11 cellular contexts compared by ENCODE assay signal in the genomic region with DNA sequence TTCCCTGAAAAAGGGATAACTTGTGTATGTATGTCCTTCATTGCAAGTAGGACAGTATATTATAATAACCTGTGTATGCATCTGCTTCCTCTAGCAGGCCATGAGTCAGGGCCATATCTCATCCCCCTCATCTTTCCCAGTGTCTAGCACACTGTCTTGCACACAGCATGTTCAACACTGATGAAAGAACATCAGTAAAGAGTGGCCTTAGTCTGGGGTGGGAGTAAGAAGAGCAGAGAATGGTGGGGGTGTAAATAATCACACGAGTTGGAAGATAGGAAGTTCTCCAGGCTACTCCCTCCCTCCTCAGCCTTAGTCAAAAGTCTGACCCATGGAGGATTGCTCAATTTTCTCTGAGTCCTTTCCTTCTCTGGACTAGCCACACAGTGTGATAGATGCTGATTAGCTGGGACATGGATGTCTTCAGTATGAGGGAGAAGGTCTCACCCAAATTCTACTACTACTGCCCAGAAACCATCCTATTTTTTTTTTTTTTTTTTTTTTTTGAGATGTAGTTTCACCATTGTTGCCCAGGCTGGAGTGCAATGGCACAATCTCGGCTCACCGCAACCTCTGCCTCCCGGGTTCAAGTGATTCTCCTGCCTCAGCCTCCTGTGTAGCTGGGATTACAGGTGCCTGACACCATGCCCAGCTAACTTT. TPM values are rescaled to one million over a fixed set of nuclear protein-coding genes. Genes with fewer than 3 reads are reported as not detected.
DNase-seq lines count a peak whose midpoint lies in the region; ATAC-seq and TF ChIP-seq lines count a peak whose summit lies in the region.
"Had no signal": no experiment of that assay in that cellular context is flagged by ENCODE, and none has a peak within 500 bp of the region (broad histone marks: within the 10 kb centered on the region; RNA-seq: fewer than 3 reads in every experiment).

No MANE protein-coding gene starts in this region.

- intact Hi-C loops in PC-3 (cut with micrococcal nuclease) (no loop called here), psoas muscle (cut with DNase I) (no loop called here)

- H3K4me3 ChIP-seq in PC-3 (ENCODE audit: low read length) (no peak overlapping the region), psoas muscle (no peak overlapping the region), HAP-1 (no peak overlapping the region)
- H3K4me3 ChIP-seq: cardiac muscle cell had no signal

- no TSS peak for BruUV-seq in PC-3 (replicated peaks; lab: Mats Ljungman, UMichigan)

- no peak for TF ChIP-seq CTCF in PC-3 (conservative IDR thresholded peaks at IDR 0.05; ENCODE audit: low read depth, low read length)
- no peak for TF ChIP-seq CTCF in psoas muscle (IDR thresholded peaks at IDR 0.05)

- no peaks in the 10 kb centered on the region for H3K9me3 ChIP-seq in PC-3 (ENCODE audit: low read length)
- no peaks in the 10 kb centered on the region for H3K9me3 ChIP-seq in psoas muscle
- H3K9me3 ChIP-seq in HAP-1, result no peaks in the 10 kb centered on the region

- no peak overlapping the region for H3K4me2 ChIP-seq in PC-3 (ENCODE audit: low read length)

- CTCF ChIA-PET in PC-3 (lab: Charles Lee), result no interaction called here

- no peaks in the 10 kb centered on the region for H3K79me2 ChIP-seq in PC-3 (ENCODE audit: low read length)

- H3F3A ChIP-seq in PC-3 (ENCODE audit: low read length, unreplicated experiment), result no peaks in the 10 kb centered on the region

- POLR2A ChIA-PET in PC-3 (lab: Charles Lee; ENCODE audit: unreplicated experiment), result no interaction called here

- H3K27ac ChIP-seq in PC-3 (ENCODE audit: low read length) (peak overlapping the region; percentile 15; the same call in 1 of the 2 replicates), psoas muscle (no peak overlapping the region)
- H3K27ac ChIP-seq: cardiac muscle cell, VCaP had no signal

- no peaks in the 10 kb centered on the region for H4K20me1 ChIP-seq in PC-3 (ENCODE audit: low read length)

- no peaks in the 10 kb centered on the region for H3K9me2 ChIP-seq in PC-3 (replicated peaks; ENCODE audit: low read length)

- H3K36me3 ChIP-seq in PC-3 (ENCODE audit: low read depth, low read length) (no peaks in the 10 kb centered on the region), psoas muscle (ENCODE audit: insufficient read depth in 1 of 2, low read depth in 1 of 2) (no peaks in the 10 kb centered on the region), HAP-1 (replicated peaks) (no peaks in the 10 kb centered on the region)
- H3K36me3 ChIP-seq: cardiac muscle cell had no signal

- H3K27me3 ChIP-seq in PC-3 (ENCODE audit: low read length) (no peaks in the 10 kb centered on the region), psoas muscle (ENCODE audit: insufficient read depth in 3 of 3, low read length in 2 of 3) (no peaks in the 10 kb centered on the region), HAP-1 (ENCODE audit: low read depth) (no peaks in the 10 kb centered on the region)
- H3K27me3 ChIP-seq: cardiac muscle cell had no signal

- 74 to 82% (median 74%) methylated on average over 4 of the region's 4 CpGs for WGBS in psoas muscle, 3 donors

- H2AFZ ChIP-seq in PC-3 (ENCODE audit: low read length), result no peak overlapping the region

- H3K4me1 ChIP-seq in PC-3 (ENCODE audit: insufficient read depth, low read length) (peaks cover 16% of the 10 kb centered on the region), psoas muscle (peaks cover 7% of the 10 kb centered on the region), HAP-1 (peaks cover 3% of the 10 kb centered on the region)

- ATAC-seq in PC-3 (0 out of 2 replicates have a peak, but pooled peaks have one; percentile 33), esophagus mucosa (peak; percentile 64), psoas muscle (peak in 3 of 4 donors; percentile 39 to 50 (median 40)), GM18861 (IDR thresholded peaks at IDR 0.05; ENCODE audit: unreplicated experiment) (no peak)

- peak; percentile 36 for DNase-seq in EH (ENCODE audit: low read depth)
- DNase-seq in PC-3, result peak; percentile 22
- no peak for DNase-seq in psoas muscle
- DNase-seq in HAP-1 (ENCODE audit: low spot score in 2 of 2), result no peak
- no peak for DNase-seq in stimulated activated CD4-positive, alpha-beta T cell treated with anti-CD3 and anti-CD28 coated beads, Interleukin-15, amount 100 ng/mL, for 24 hours
- DNase-seq in NCI-H510A (lab: John Stamatoyannopoulos, UW), result no peak
- DNase-seq: NCI-H526 had no signal

- in situ Hi-C loops in HAP-1 (cut with MboI; ENCODE audit: low sequenced_read_pairs), result no loop called here

- no peak overlapping the region for H3K9ac ChIP-seq in PC-3 (ENCODE audit: low read length)

RNA-seq across cellular contexts. Expression of a gene that starts 14.6 kb away (rescaled TPM):
- 49.7 and 57.6 TPM in 2 replicates for total RNA-seq in PC-3 (2014; rRNA removed)
- 71.0 TPM for total RNA-seq in esophagus mucosa
- 10 to 100 TPM; 39.0 to 48.0 (median 45.4) TPM for total RNA-seq in psoas muscle
- polyA plus RNA-seq in psoas muscle, result 10 to 100 TPM; 10.2 to 16.2 (median 15.1) TPM

RNA-seq across cellular contexts. Expression of a gene that starts 29.2 kb away (rescaled TPM):
- total RNA-seq in PC-3 (2014; rRNA removed) (not detected in 2 replicates), esophagus mucosa (not detected), psoas muscle (not detected)
- not detected for polyA plus RNA-seq in psoas muscle

RNA-seq across cellular contexts. Expression of a gene that starts 44.0 kb away (rescaled TPM):
- total RNA-seq in PC-3 (2014; rRNA removed) (53.5 and 55.8 TPM in 2 replicates), esophagus mucosa (28.5 TPM), psoas muscle (10 to 100 TPM; 29.0 to 35.7 (median 31.5) TPM)
- 10 to 100 TPM; 22.9 to 36.8 (median 34.0) TPM for polyA plus RNA-seq in psoas muscle

RNA-seq across cellular contexts. Expression of a gene that starts 58.3 kb away (rescaled TPM):
- total RNA-seq in PC-3 (2014; rRNA removed) (0.29 TPM in 1 of 2 replicates, not detected in the other), esophagus mucosa (not detected), psoas muscle (1 to 10 TPM in 2 of 4 donors, under 1 TPM in 2; 0.40 to 1.6 (median 0.97) TPM)
- polyA plus RNA-seq in psoas muscle, result under 1 TPM; 0.43 to 0.84 (median 0.72) TPM

Comparison
In these comparisons a context has a peak if more than half of its experiments do, and no peak if none do; other contexts are left out.
1. DNase-seq: peak in EH (single experiment) and PC-3 (single experiment); none in psoas muscle (0 of 2), HAP-1 (0 of 2), stimulated activated CD4-positive, alpha-beta T cell treated with anti-CD3 and anti-CD28 coated beads, Interleukin-15, amount 100 ng/mL, for 24 hours (single experiment) and NCI-H510A (single experiment).